25 cellular contexts compared by ENCODE assay signal in the genomic region with DNA sequence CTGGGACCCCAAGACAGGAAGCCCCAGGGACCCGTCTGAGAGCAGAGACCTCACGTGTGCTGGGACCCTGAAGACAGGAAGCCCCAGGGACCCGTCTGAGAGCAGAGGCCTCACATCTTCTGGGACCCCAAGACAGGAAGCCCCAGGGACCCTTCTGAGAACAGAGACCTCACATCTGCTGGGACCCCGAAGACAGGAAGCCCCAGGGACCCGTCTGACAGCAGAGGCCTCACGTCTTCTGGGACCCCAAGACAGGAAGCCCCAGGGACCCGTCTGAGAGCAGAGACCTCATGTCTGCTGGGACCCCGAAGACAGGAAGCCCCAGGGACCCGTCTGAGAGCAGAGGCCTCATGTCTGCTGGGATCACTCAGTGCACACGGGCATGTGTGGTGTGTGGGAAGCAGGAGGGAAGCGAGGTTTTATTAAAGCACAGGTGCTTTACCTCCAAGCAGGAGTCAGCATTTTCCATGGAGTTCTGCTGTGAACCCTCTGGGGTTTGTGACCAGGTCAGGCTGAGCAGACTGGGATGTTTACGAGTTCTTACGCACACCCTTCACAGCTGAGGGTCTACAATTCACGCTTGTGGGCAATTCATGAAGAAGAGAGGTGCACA.
DNase-seq lines count a peak whose midpoint lies in the region; ATAC-seq, FAIRE-seq and TF ChIP-seq lines count a peak whose summit lies in the region.
"Had no signal": no experiment of that assay in that cellular context is flagged by ENCODE, and none has a peak within 500 bp of the region (broad histone marks: within the 10 kb centered on the region; RNA-seq: fewer than 3 reads in every experiment).

No MANE protein-coding gene starts in this region.

- no peak for FAIRE-seq in kidney (lab: Jason Lieb, UNC)
- FAIRE-seq: GM19239, H1, HepG2, K562 had no signal

- peaks cover 50% of the 10 kb centered on the region for H3K4me1 Mint-ChIP-seq in CD8-positive, alpha-beta T cell (ENCODE audit: low read depth)
- H3K4me1 Mint-ChIP-seq in chondrocyte (ENCODE audit: low read depth): no peaks in the 10 kb centered on the region

- intact Hi-C loops in CD8-positive, alpha-beta T cell (cut with DNase I, micrococcal nuclease): loop anchor here (5.0 kb wide), 2 partner anchors 45 to 790 kb away; a partner anchor contains a TSS
- intact Hi-C loops in kidney (cut with DNase I): no loop called here

- DNase-seq in CD8-positive, alpha-beta T cell: peak in 2 of 7 experiments; percentile 54 to 71
- DNase-seq in chondrocyte (ENCODE audit: low spot score): peak; percentile 26
- peak; percentile 28 for DNase-seq in kidney
- DNase-seq in effector CD4-positive, alpha-beta T cell: no peak
- DNase-seq in NCI-H226: no peak
- DNase-seq: Calu3, DMS153, GDM1, NCI-H1092, NCI-H1436 treated with DMSO at 0.1 percent for 48 hours, NCI-H2029, NCI-H2227 treated with DMSO at 0.1 percent for 48 hours, NCI-H510A treated with DMSO at 0.1 percent for 48 hours, NCI-H748 treated with DMSO at 0.1 percent for 48 hours, PC-9, RPMI8226, SHP77 treated with DMSO at 0.1 percent for 48 hours had no signal

- H3K4me3 Mint-ChIP-seq in CD8-positive, alpha-beta T cell: peak overlapping the region; percentile 32
- no peak overlapping the region for H3K4me3 Mint-ChIP-seq in chondrocyte (ENCODE audit: unreplicated experiment)

- peak overlapping the region; percentile 95 for H3K27ac Mint-ChIP-seq in CD8-positive, alpha-beta T cell
- H3K27ac Mint-ChIP-seq in chondrocyte (ENCODE audit: unreplicated experiment): no peak overlapping the region

- no peaks in the 10 kb centered on the region for H3K27me3 ChIP-seq in BLaER1
- H3K27me3 ChIP-seq in CD8-positive, alpha-beta T cell (ENCODE audit: insufficient read depth, low read length): no peaks in the 10 kb centered on the region

- H3K36me3 ChIP-seq in BLaER1 (no peaks in the 10 kb centered on the region), kidney (ENCODE audit: control insufficient read depth in 1 of 2, insufficient read depth in 2 of 2, low read length in 2 of 2) (no peaks in the 10 kb centered on the region)
- H3K36me3 ChIP-seq in CD8-positive, alpha-beta T cell (ENCODE audit: insufficient read depth, low read length): no peaks in the 10 kb centered on the region

- H3K9me3 Mint-ChIP-seq in CD8-positive, alpha-beta T cell: no peaks in the 10 kb centered on the region
- peaks cover 26% of the 10 kb centered on the region for H3K9me3 Mint-ChIP-seq in chondrocyte (ENCODE audit: low read depth)

- H3K27me3 Mint-ChIP-seq in CD8-positive, alpha-beta T cell (ENCODE audit: low read depth): no peaks in the 10 kb centered on the region
- H3K27me3 Mint-ChIP-seq in chondrocyte (ENCODE audit: low read depth): no peaks in the 10 kb centered on the region

- no peak for TF ChIP-seq CTCF in CD8-positive, alpha-beta T cell (IDR thresholded peaks at IDR 0.05)
- TF ChIP-seq CTCF in chondrocyte (IDR thresholded peaks at IDR 0.05) (no peak), kidney (IDR thresholded peaks at IDR 0.05; ENCODE audit: borderline replicate concordance, extremely low read depth, insufficient read depth) (no peak)

- H3K36me3 Mint-ChIP-seq in CD8-positive, alpha-beta T cell: no peaks in the 10 kb centered on the region
- peaks cover 1% of the 10 kb centered on the region for H3K36me3 Mint-ChIP-seq in chondrocyte (ENCODE audit: low read depth)
- H3K36me3 Mint-ChIP-seq: CD8-positive, alpha-beta memory T cell had no signal

- peaks cover 7% of the 10 kb centered on the region; the same call in 1 of the 2 replicates for H4K20me1 ChIP-seq in BLaER1

- POLR2A ChIA-PET in CD8-positive, alpha-beta T cell (lab: Charles Lee): no interaction called here

- H3K27ac ChIP-seq in BLaER1 (peak overlapping the region; percentile 81), kidney (ENCODE audit: low read depth in 2 of 2, low read length in 2 of 2) (no peak overlapping the region)
- peak overlapping the region; percentile 70 for H3K27ac ChIP-seq in CD8-positive, alpha-beta T cell (ENCODE audit: low read depth, low read length)
- H3K27ac ChIP-seq: PC-9, SK-N-MC had no signal

- H3K9ac ChIP-seq in BLaER1 (0 out of 2 replicates have a peak overlapping the region, but pooled peaks have one; percentile 19), kidney (ENCODE audit: low read length in 2 of 2) (no peak overlapping the region)

- H3K9me3 ChIP-seq in BLaER1 (peaks cover 4% of the 10 kb centered on the region; the same call in 1 of the 2 replicates), kidney (ENCODE audit: control insufficient read depth in 1 of 2, low read length in 2 of 2) (no peaks in the 10 kb centered on the region)
- H3K9me3 ChIP-seq in CD8-positive, alpha-beta T cell (ENCODE audit: low read length): no peaks in the 10 kb centered on the region

- peak; percentile 41 for ATAC-seq in CD8-positive, alpha-beta T cell
- ATAC-seq in HG03520 (IDR thresholded peaks at IDR 0.05; ENCODE audit: unreplicated experiment): no peak
- ATAC-seq: HepG2, K562 had no signal

- no peak overlapping the region for H3K4me3 ChIP-seq in BLaER1
- peak overlapping the region; percentile 14 for H3K4me3 ChIP-seq in CD8-positive, alpha-beta T cell (ENCODE audit: low read depth, low read length)
- no peak overlapping the region for H3K4me3 ChIP-seq in kidney (ENCODE audit: low read length in 2 of 2)
- H3K4me3 ChIP-seq: K562, PC-9, SK-N-MC had no signal

- H3K4me1 ChIP-seq in BLaER1: peaks cover 75% of the 10 kb centered on the region
- H3K4me1 ChIP-seq in CD8-positive, alpha-beta T cell (ENCODE audit: insufficient read depth, low read length): peaks cover 45% of the 10 kb centered on the region
- H3K4me1 ChIP-seq in kidney (ENCODE audit: control insufficient read depth in 1 of 2, insufficient read depth in 1 of 2, low read depth in 1 of 2, low read length in 2 of 2): no peaks in the 10 kb centered on the region

- H3K4me2 ChIP-seq in BLaER1: peak overlapping the region; percentile 88
- H3K4me2 ChIP-seq: PC-9 had no signal

- CTCF ChIA-PET in CD8-positive, alpha-beta T cell (lab: Charles Lee): interaction anchor here (0.6 kb wide), 1 partner anchor 140 kb away, joined by 5 read pairs; no protein-coding TSS in a partner anchor

Comparison
In these comparisons a context has a peak if more than half of its experiments do, and no peak if none do; other contexts are left out.
1. H3K27ac ChIP-seq: peak in BLaER1 (single experiment) and CD8-positive, alpha-beta T cell (single experiment); none in kidney (0 of 2).
2. DNase-seq: peak in chondrocyte (single experiment) and kidney (single experiment); none in effector CD4-positive, alpha-beta T cell (single experiment) and NCI-H226 (single experiment).